9 cellular contexts compared by ENCODE assay signal in genomic region chr10:76487582-76487981, GRCh38.
"Had no signal": no experiment of that assay in that cellular context is flagged by ENCODE, and none has a peak within 500 bp of the region (broad histone marks: within the 10 kb centered on the region; RNA-seq: fewer than 3 reads in every experiment).

No MANE protein-coding gene starts in this region.

- H3K27ac ChIP-seq: GM23248 had no signal

- H3K9ac ChIP-seq: GM23248 had no signal

- DNase-seq: GM23248, GOT3, H7, H9, HCEC 1CT, HFFc6 had no signal

- H3K36me3 ChIP-seq: HAP-1 had no signal

- ATAC-seq: GM23338, HCT116 had no signal

- H3K4me1 ChIP-seq: HAP-1 had no signal

- H3K4me2 ChIP-seq: GM23338 had no signal

- H2AFZ ChIP-seq: GM23248, GM23338 had no signal

- H3K9me3 ChIP-seq: HAP-1 had no signal

- H3K4me3 ChIP-seq: GM23248, GM23338, HAP-1 had no signal
